In genomic region chr17:61355475-61355874, GRCh38 we compare ENCODE assay signal across 3 cellular contexts.
TF ChIP-seq lines count a peak whose summit lies in the region.

No MANE protein-coding gene starts in this region.

TF ChIP-seq in SK-N-SH, 30 proteins besides CTCF, POLR2A, EP300 and RAD21:
- TF ChIP-seq NFIC (IDR thresholded peaks at IDR 0.05; ENCODE audit: borderline replicate concordance) (no peak), MEF2A (IDR thresholded peaks at IDR 0.05; ENCODE audit: borderline replicate concordance, low read depth) (peak; percentile 2; the same call in 1 of the 2 replicates), FOXM1 (IDR thresholded peaks at IDR 0.05; ENCODE audit: low read depth) (no peak)

TF ChIP-seq in SK-N-SH treated with all-trans-retinoic acid at 6 μM for 48 hours, 23 proteins besides CTCF, POLR2A, EP300 and RAD21:
- TF ChIP-seq CSDC2 (CRISPR knock-in tag; IDR thresholded peaks at IDR 0.05) (no peak), TSHZ2 (CRISPR knock-in tag; IDR thresholded peaks at IDR 0.05) (no peak), OSR1 (CRISPR knock-in tag; IDR thresholded peaks at IDR 0.05) (no peak), ZNF565 (CRISPR knock-in tag; conservative IDR thresholded peaks at IDR 0.05; ENCODE audit: low read depth) (no peak), ZNF8 (CRISPR knock-in tag; IDR thresholded peaks at IDR 0.05) (no peak), GLIS3 (CRISPR knock-in tag; IDR thresholded peaks at IDR 0.05) (no peak), RARB (CRISPR knock-in tag; IDR thresholded peaks at IDR 0.05) (no peak), SNAI2 (CRISPR knock-in tag; IDR thresholded peaks at IDR 0.05) (no peak), TCF4 (CRISPR knock-in tag; IDR thresholded peaks at IDR 0.05; ENCODE audit: borderline replicate concordance) (no peak), BACH2 (CRISPR knock-in tag; IDR thresholded peaks at IDR 0.05; ENCODE audit: borderline replicate concordance) (no peak), CSRNP3 (CRISPR knock-in tag; IDR thresholded peaks at IDR 0.05) (no peak), POU6F1 (CRISPR knock-in tag; IDR thresholded peaks at IDR 0.05; ENCODE audit: borderline replicate concordance, low read depth) (no peak), PPARA (CRISPR knock-in tag; IDR thresholded peaks at IDR 0.05; ENCODE audit: borderline replicate concordance) (no peak)
TF ChIP-seq in SK-N-SH treated with all-trans-retinoic acid at 6 μM for 48 hours: peak in this region for 0.

TF ChIP-seq in GM12878, 131 proteins besides CTCF, POLR2A, EP300 and RAD21 (continued from another document):
- TF ChIP-seq NFXL1 (IDR thresholded peaks at IDR 0.05; ENCODE audit: borderline replicate concordance): peak; percentile 67; the same call in 1 of the 2 replicates
- no peak for TF ChIP-seq CBFB (IDR thresholded peaks at IDR 0.05; ENCODE audit: low read depth)
- TF ChIP-seq ETV6 (conservative IDR thresholded peaks at IDR 0.05 in 1 of 2, IDR thresholded peaks at IDR 0.05 in 1 of 2; ENCODE audit: borderline replicate concordance in 1 of 2, low read depth in 1 of 2): peak in 1 of 2 experiments; percentile 86; a peak in 1 of 4 replicates
- no peak for TF ChIP-seq PML (IDR thresholded peaks at IDR 0.05; ENCODE audit: low read length)
- TF ChIP-seq ASH2L (IDR thresholded peaks at IDR 0.05; ENCODE audit: borderline replicate concordance, low read depth): no peak
